13 cellular contexts compared by ENCODE assay signal in genomic region chr10:11074536-11075267, GRCh38. TPM values are rescaled to one million over a fixed set of nuclear protein-coding genes. Genes with fewer than 3 reads are reported as not detected.
DNase-seq lines count a peak whose midpoint lies in the region; ATAC-seq and TF ChIP-seq lines count a peak whose summit lies in the region.
"Had no signal": no experiment of that assay in that cellular context is flagged by ENCODE, and none has a peak within 500 bp of the region (broad histone marks: within the 10 kb centered on the region; RNA-seq: fewer than 3 reads in every experiment).

No MANE protein-coding gene starts in this region.

- no peak for TF ChIP-seq CTCF in BE2C (IDR thresholded peaks at IDR 0.05; ENCODE audit: low read depth, low read length)

- no peaks in the 10 kb centered on the region for H3K9me3 ChIP-seq in BE2C
- H3K9me3 ChIP-seq: gastroesophageal sphincter, SJCRH30 had no signal

- no peak overlapping the region for H3K4me3 ChIP-seq in BE2C (ENCODE audit: low read depth, low read length)
- H3K4me3 ChIP-seq: gastroesophageal sphincter, SJCRH30 had no signal

- H3K36me3 ChIP-seq in BE2C = no peaks in the 10 kb centered on the region
- H3K36me3 ChIP-seq: gastroesophageal sphincter had no signal

- DNase-seq in ecto neural progenitor cell (ENCODE audit: low spot score) = no peak
- DNase-seq in SIG-M5 (lab: John Stamatoyannopoulos, UW) = no peak
- no peak for DNase-seq in BE2C
- DNase-seq: islet precursor cell, NCI-H524 treated with DMSO at 0.1 percent for 48 hours, right cardiac atrium, SJCRH30 had no signal

- no peaks in the 10 kb centered on the region for H3K27me3 ChIP-seq in BE2C
- H3K27me3 ChIP-seq: gastroesophageal sphincter, SJCRH30 had no signal

- ATAC-seq in GM18519 (IDR thresholded peaks at IDR 0.05; ENCODE audit: low FRiP score, unreplicated experiment) = peak; percentile 89
- ATAC-seq in GM19468 (IDR thresholded peaks at IDR 0.05; ENCODE audit: extremely low read depth, unreplicated experiment) = peak; percentile 45
- peak; percentile 83 for ATAC-seq in HG02798 (IDR thresholded peaks at IDR 0.05; ENCODE audit: poor library complexity, unreplicated experiment)
- ATAC-seq in HG03565 (IDR thresholded peaks at IDR 0.05; ENCODE audit: unreplicated experiment) = peak; percentile 88
- no peak for ATAC-seq in GM18517 (IDR thresholded peaks at IDR 0.05; ENCODE audit: unreplicated experiment)
- ATAC-seq: gastroesophageal sphincter had no signal

- H3K4me1 ChIP-seq in BE2C = no peaks in the 10 kb centered on the region

RNA-seq across cellular contexts. Expression of gene CELF2, which starts 57.0 kb away (rescaled TPM):
- polyA plus RNA-seq in BE2C (2012; ENCODE audit: insufficient read depth, insufficient read length, low read depth) = not detected
